20 cellular contexts compared by ENCODE assay signal in genomic region chr12:55862286-55862685, GRCh38. TPM values are rescaled to one million over a fixed set of nuclear protein-coding genes. Genes with fewer than 3 reads are reported as not detected.
DNase-seq lines count a peak whose midpoint lies in the region; ATAC-seq and TF ChIP-seq lines count a peak whose summit lies in the region.
"Had no signal": no experiment of that assay in that cellular context is flagged by ENCODE, and none has a peak within 500 bp of the region (broad histone marks: within the 10 kb centered on the region; RNA-seq: fewer than 3 reads in every experiment).

No MANE protein-coding gene starts in this region.

- H2BK15ac ChIP-seq in IMR-90 (ENCODE audit: low read depth, low read length), result no peak overlapping the region

- no peak overlapping the region for H3K56ac ChIP-seq in IMR-90 (ENCODE audit: extremely low read depth, insufficient read depth, low read length)

- H4K8ac ChIP-seq in IMR-90 (ENCODE audit: low read depth in 2 of 2, low read length in 2 of 2), result no peak overlapping the region

- ATAC-seq in IMR-90 (ENCODE audit: low read depth) (no peak), HG03095 (IDR thresholded peaks at IDR 0.05; ENCODE audit: unreplicated experiment) (no peak), GM19455 (IDR thresholded peaks at IDR 0.05; ENCODE audit: unreplicated experiment) (no peak)

- in situ Hi-C loops in IMR-90 (cut with MboI; ENCODE audit: low sequenced_read_pairs), result no loop called here

- H3K4ac ChIP-seq in IMR-90 (ENCODE audit: low read depth, low read length), result no peak overlapping the region

- no peaks in the 10 kb centered on the region for H4K20me1 ChIP-seq in IMR-90 (ENCODE audit: insufficient read depth, low read length)

- DNase-seq in EL (peak; percentile 13), IMR-90 (peak; percentile 33), fibroblast of gingiva (ENCODE audit: low read depth) (peak; percentile 28), stromal cell of bone marrow (ENCODE audit: low read depth) (peak; percentile 46)
- no peak for DNase-seq in stimulated activated naive CD4-positive, alpha-beta T cell treated with Interleukin-2 at 50 U/mL for 16 hours (lab: John Stamatoyannopoulos, UW)
- DNase-seq: ACHN; BE2C; C1 segment of cervical spinal cord; CD4-positive, CD25-positive, alpha-beta regulatory T cell; CD8-positive, alpha-beta memory T cell; COR-L47; DMS 273 treated with DMSO at 0.1 percent for 48 hours; DMS53; DND-41; GDM1; KBM-7 had no signal

- H3K23ac ChIP-seq in IMR-90 (ENCODE audit: low read depth, low read length), result no peak overlapping the region

- no peak overlapping the region for H4K91ac ChIP-seq in IMR-90 (ENCODE audit: insufficient read depth, low read depth, low read length)

- no peak for TF ChIP-seq POLR2A in IMR-90 (IDR thresholded peaks at IDR 0.05; ENCODE audit: low read depth, low read length)

- H3K9ac ChIP-seq in IMR-90 (ENCODE audit: low read depth, low read length), result no peak overlapping the region

- BruUV-seq in IMR-90 (replicated peaks; lab: Mats Ljungman, UMichigan), result no TSS peak

- H2AK9ac ChIP-seq in IMR-90 (replicated peaks; ENCODE audit: low read depth, low read length, poor library complexity), result no peak overlapping the region

- H3K4me1 ChIP-seq in IMR-90 (ENCODE audit: control insufficient read depth, insufficient read depth, low read length), result no peaks in the 10 kb centered on the region
- H3K4me1 ChIP-seq: BE2C, HAP-1 had no signal

- no peak overlapping the region for H3K4me3 ChIP-seq in IMR-90 (ENCODE audit: insufficient read depth, low read depth, low read length)
- H3K4me3 ChIP-seq: HAP-1 had no signal

- intact Hi-C loops in IMR-90 (cut with micrococcal nuclease), result no loop called here

- no peaks in the 10 kb centered on the region for H3K36me3 ChIP-seq in IMR-90 (ENCODE audit: control insufficient read depth, insufficient read depth, low read length)
- H3K36me3 ChIP-seq: BE2C, HAP-1 had no signal

- no peak overlapping the region for H2AK5ac ChIP-seq in IMR-90 (ENCODE audit: low read depth, low read length)

- no peak overlapping the region for H3K27ac ChIP-seq in IMR-90 (ENCODE audit: insufficient read depth, low read length)

- H2BK20ac ChIP-seq in IMR-90 (ENCODE audit: low read depth, low read length), result no peak overlapping the region

- no peaks in the 10 kb centered on the region; the same call in 1 of the 2 replicates for H3K9me3 ChIP-seq in IMR-90 (ENCODE audit: control insufficient read depth, insufficient read depth, low read length)
- H3K9me3 ChIP-seq: BE2C had no signal

- TF ChIP-seq CTCF in IMR-90 (conservative IDR thresholded peaks at IDR 0.05; ENCODE audit: low read depth, low read length), result no peak

- no peaks in the 10 kb centered on the region for H3K79me1 ChIP-seq in IMR-90 (ENCODE audit: low read depth in 1 of 2, low read length in 2 of 2)

- CTCF ChIA-PET in IMR-90 (lab: Yijun Ruan, JAX), result no interaction called here

- H3K27me3 ChIP-seq in IMR-90 (ENCODE audit: control insufficient read depth, insufficient read depth, low read length), result no peaks in the 10 kb centered on the region
- H3K27me3 ChIP-seq: BE2C had no signal

- no peak overlapping the region for H2AFZ ChIP-seq in IMR-90 (replicated peaks; ENCODE audit: low read length, poor library complexity)

- no peak overlapping the region for H3K18ac ChIP-seq in IMR-90 (ENCODE audit: low read depth, low read length)

- dilution Hi-C loops in IMR-90 (cut with HindIII; ENCODE audit: low sequenced_read_pairs, unreplicated experiment), result no loop called here

- POLR2A ChIA-PET in IMR-90 (lab: Charles Lee; ENCODE audit: unreplicated experiment), result no interaction called here

- H2BK5ac ChIP-seq in IMR-90 (ENCODE audit: low read depth, low read length, poor library complexity, severe bottlenecking), result no peak overlapping the region

- no peak for TF ChIP-seq RAD21 in IMR-90 (IDR thresholded peaks at IDR 0.05; ENCODE audit: low read length)

- no peak overlapping the region for H3K4me2 ChIP-seq in IMR-90 (ENCODE audit: low read depth, low read length)

- no peak overlapping the region for H3K14ac ChIP-seq in IMR-90 (replicated peaks; ENCODE audit: low read depth, low read length)

- H3K9me1 ChIP-seq in IMR-90 (ENCODE audit: insufficient read depth, low read length), result no peaks in the 10 kb centered on the region

- no peak overlapping the region for H2BK120ac ChIP-seq in IMR-90 (ENCODE audit: low read depth, low read length)

- no peak overlapping the region for H4K5ac ChIP-seq in IMR-90 (ENCODE audit: low read depth, low read length)

TF ChIP-seq in IMR-90, 13 proteins besides CTCF, POLR2A, EP300 and RAD21:
- TF ChIP-seq NFE2L2 (IDR thresholded peaks at IDR 0.05; ENCODE audit: low read depth, low read length) (no peak), RFX5 (IDR thresholded peaks at IDR 0.05; ENCODE audit: low read depth, low read length) (no peak), BHLHE40 (IDR thresholded peaks at IDR 0.05; ENCODE audit: low read depth, low read length) (no peak), MAFK (IDR thresholded peaks at IDR 0.05; ENCODE audit: low read depth, low read length) (no peak), FOS (IDR thresholded peaks at IDR 0.05; ENCODE audit: low read depth, low read length) (no peak), ELK1 (IDR thresholded peaks at IDR 0.05; ENCODE audit: borderline replicate concordance, low read depth, low read length) (no peak), MAZ (IDR thresholded peaks at IDR 0.05; ENCODE audit: borderline replicate concordance, low read depth, low read length) (no peak), CEBPB (IDR thresholded peaks at IDR 0.05; ENCODE audit: low read depth, low read length) (no peak), RCOR1 (IDR thresholded peaks at IDR 0.05; ENCODE audit: insufficient replicate concordance, low read length) (no peak)

RNA-seq across cellular contexts. Expression of gene MMP19, which starts 19.6 kb away (rescaled TPM):
- total RNA-seq in IMR-90 (2012; rRNA removed), result 8.6 and 9.9 TPM in 2 replicates
- 34.3 and 34.7 TPM in 2 replicates for polyA plus RNA-seq in IMR-90 (2012; rRNA removed)
- polyA plus RNA-seq in IMR-90 (2012; cell fraction: cytosol; rRNA removed), result 22.3 and 24.0 TPM in 2 replicates
- 56.9 and 100 TPM in 2 replicates for polyA plus RNA-seq in IMR-90 (2012; cell fraction: nucleus; rRNA removed; ENCODE audit: low replicate concordance)
- total RNA-seq: CD4-positive, CD25-positive, alpha-beta regulatory T cell had no signal
- polyA plus RNA-seq: CD4-positive, CD25-positive, alpha-beta regulatory T cell; CD8-positive, alpha-beta memory T cell; IgD-negative memory B cell had no signal

RNA-seq across cellular contexts. Expression of gene DNAJC14, which starts 32.9 kb away (rescaled TPM):
- total RNA-seq in IMR-90 (2012; rRNA removed), result 56.3 and 56.9 TPM in 2 replicates
- 13.3 and 19.8 TPM in 2 replicates for polyA plus RNA-seq in IMR-90 (2012; rRNA removed)
- polyA plus RNA-seq in IMR-90 (2012; cell fraction: cytosol; rRNA removed), result 10.2 and 10.5 TPM in 2 replicates
- polyA plus RNA-seq in IMR-90 (2012; cell fraction: nucleus; rRNA removed; ENCODE audit: low replicate concordance), result 3.8 and 6.8 TPM in 2 replicates

RNA-seq across cellular contexts. Expression of gene ORMDL2, which starts 44.4 kb away (rescaled TPM):
- 20.4 and 23.3 TPM in 2 replicates for total RNA-seq in IMR-90 (2012; rRNA removed)
- polyA plus RNA-seq in IMR-90 (2012; rRNA removed), result 38.6 and 39.7 TPM in 2 replicates
- polyA plus RNA-seq in IMR-90 (2012; cell fraction: cytosol; rRNA removed), result 21.1 and 27.5 TPM in 2 replicates
- 7.7 and 16.1 TPM in 2 replicates for polyA plus RNA-seq in IMR-90 (2012; cell fraction: nucleus; rRNA removed; ENCODE audit: low replicate concordance)

RNA-seq across cellular contexts. Expression of gene SARNP, which starts 44.8 kb away (rescaled TPM):
- 46.8 and 132 TPM in 2 replicates for total RNA-seq in IMR-90 (2012; rRNA removed)
- 99.6 and 103 TPM in 2 replicates for polyA plus RNA-seq in IMR-90 (2012; rRNA removed)
- 11.6 and 29.4 TPM in 2 replicates for polyA plus RNA-seq in IMR-90 (2012; cell fraction: cytosol; rRNA removed)
- 3.7 and 41.2 TPM in 2 replicates for polyA plus RNA-seq in IMR-90 (2012; cell fraction: nucleus; rRNA removed; ENCODE audit: low replicate concordance)
